Comparison of ENCODE assay signal across 8 cellular contexts in the genomic region with DNA sequence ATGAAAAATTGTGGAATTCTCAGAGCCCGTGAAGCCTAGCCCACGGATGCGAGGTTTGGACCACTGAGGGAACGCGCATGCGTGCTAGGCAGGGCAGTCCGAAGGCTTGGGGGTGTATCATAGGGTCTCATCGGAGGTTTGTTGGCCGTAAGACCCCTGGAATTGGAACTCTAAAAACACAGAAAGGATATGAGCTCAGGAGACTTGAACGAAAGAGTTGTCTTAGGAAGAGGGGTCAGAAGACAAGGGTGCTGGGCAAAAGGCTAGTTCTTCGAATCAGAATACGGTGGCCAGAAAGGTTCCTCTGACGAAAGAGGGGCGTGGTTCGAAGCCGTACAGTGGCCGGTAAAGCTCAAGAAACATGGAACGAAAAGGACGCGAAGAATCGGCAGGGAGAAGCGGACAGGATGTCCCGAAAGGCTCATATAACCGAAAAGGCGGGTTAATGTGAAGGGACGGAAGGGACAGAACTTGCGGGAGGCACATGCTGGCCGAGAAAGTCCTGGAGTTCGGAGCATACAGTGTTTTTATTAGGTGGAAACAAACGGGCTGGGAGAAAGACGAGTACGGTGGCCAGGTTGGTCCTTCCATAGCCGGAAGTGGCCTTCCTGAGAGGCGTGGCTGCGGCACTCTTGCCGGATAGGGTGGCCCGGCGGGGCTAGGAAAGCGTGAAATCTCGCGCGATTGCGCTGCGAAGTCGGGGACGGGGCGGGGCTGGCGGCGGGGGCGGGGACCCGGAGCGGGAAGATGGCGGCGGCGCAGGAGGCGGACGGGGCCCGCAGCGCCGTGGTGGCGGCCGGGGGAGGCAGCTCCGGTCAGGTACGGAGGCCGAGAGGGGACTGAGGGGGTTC. TPM values are rescaled to one million over a fixed set of nuclear protein-coding genes. Genes with fewer than 3 reads are reported as not detected.
DNase-seq lines count a peak whose midpoint lies in the region; ATAC-seq, FAIRE-seq and TF ChIP-seq lines count a peak whose summit lies in the region.

Gene CLPTM1 (plus strand): TSS at position 732 of the 851 bp plus-strand sequence. CDS start 16 bp downstream, at position 748.

- in situ Hi-C loops in Caki2 (cut with HindIII; ENCODE audit: low pct_unique_long_range_greater_than_20kb, low sequenced_read_pairs): no loop called here

- no peaks in the 10 kb centered on the region for H3K27me3 Mint-ChIP-seq in activated CD8-positive, alpha-beta memory T cell treated with anti-CD3 and anti-CD28 coated beads, Interleukin-2, amount 10 ng/mL, durations not matched to agents 7 days and 5 days

- peak within 1 kb of the TSS; percentile 94; the same call in 1 of the 2 replicates for H2BK12ac ChIP-seq in H1 (ENCODE audit: low read depth, low read length)
- H2BK12ac ChIP-seq in mesenchymal stem cell (ENCODE audit: low read length in 2 of 2): no peak within 1 kb of the TSS

- peaks cover 40% of the 10 kb centered on the region for H3K4me1 Mint-ChIP-seq in activated CD8-positive, alpha-beta memory T cell treated with anti-CD3 and anti-CD28 coated beads, Interleukin-2, amount 10 ng/mL, durations not matched to agents 7 days and 5 days

- H3K79me1 ChIP-seq in H1 (ENCODE audit: low read depth, low read length) (peaks cover 16% of the 10 kb centered on the region), mesenchymal stem cell (replicated peaks; ENCODE audit: low read length, poor library complexity, severe bottlenecking) (peaks cover 10% of the 10 kb centered on the region)

- peak within 1 kb of the TSS; percentile 85 for H3K4me3 Mint-ChIP-seq in activated CD8-positive, alpha-beta memory T cell treated with anti-CD3 and anti-CD28 coated beads, Interleukin-2, amount 10 ng/mL, durations not matched to agents 7 days and 5 days

- no peak within 1 kb of the TSS for H2BK20ac ChIP-seq in H1 (ENCODE audit: low read length)

- peaks cover 9% of the 10 kb centered on the region for H3K4me1 ChIP-seq in HUES48 (ENCODE audit: control insufficient read depth, insufficient read depth, low read length)
- H3K4me1 ChIP-seq in NT2/D1 (ENCODE audit: insufficient read depth, insufficient read length): peaks cover 5% of the 10 kb centered on the region
- H3K4me1 ChIP-seq in H1 (replicated peaks in 1 of 4; ENCODE audit: control insufficient read depth in 3 of 4, insufficient read depth in 4 of 4, low read length in 3 of 4): peaks cover 0 to 7% (median 6%) of the 10 kb centered on the region in 4 experiments; a peak in 6 of 7 replicates
- peaks cover 16% of the 10 kb centered on the region for H3K4me1 ChIP-seq in mesenchymal stem cell (ENCODE audit: control insufficient read depth, insufficient read depth, low read depth, low read length)

- H4K20me1 ChIP-seq in H1 (replicated peaks in 1 of 2; ENCODE audit: control insufficient read depth in 1 of 2, insufficient read depth in 2 of 2, low read length in 2 of 2): peaks cover 6 to 21% of the 10 kb centered on the region in 2 experiments

- H3K9ac ChIP-seq in HUES48 (ENCODE audit: low read depth, low read length) (peak within 1 kb of the TSS; percentile 86), NT2/D1 (ENCODE audit: insufficient read length, low read depth) (peak within 1 kb of the TSS; percentile 92), H1 (replicated peaks in 1 of 4; ENCODE audit: extremely low read depth in 1 of 4, low read depth in 3 of 4, low read length in 3 of 4) (peak within 1 kb of the TSS; percentile 85 to 97 (median 93)), mesenchymal stem cell (ENCODE audit: low read length) (peak within 1 kb of the TSS; percentile 94)

- H4K8ac ChIP-seq in H1 (ENCODE audit: extremely low read depth, insufficient read depth, low read length) (peak within 1 kb of the TSS; percentile 93), mesenchymal stem cell (ENCODE audit: low read length) (peak within 1 kb of the TSS; percentile 99)

- H4K91ac ChIP-seq in H1 (replicated peaks; ENCODE audit: insufficient read length, low read length) (peak within 1 kb of the TSS; percentile 39), mesenchymal stem cell (ENCODE audit: low read length) (peak within 1 kb of the TSS; percentile 94)

- peak within 1 kb of the TSS; percentile 88; the same call in 1 of the 2 replicates for H2BK15ac ChIP-seq in H1 (ENCODE audit: low read length)
- peak within 1 kb of the TSS; percentile 91 for H2BK15ac ChIP-seq in mesenchymal stem cell (ENCODE audit: low read depth, poor library complexity, severe bottlenecking)

- H3K9me3 ChIP-seq in HUES48 (ENCODE audit: control insufficient read depth, insufficient read depth, low read length) (no peaks in the 10 kb centered on the region), NT2/D1 (ENCODE audit: insufficient read depth, low read length) (no peaks in the 10 kb centered on the region), H1 (ENCODE audit: insufficient read depth in 2 of 2, low read depth in 1 of 2, low read length in 1 of 2) (no peaks in the 10 kb centered on the region), mesenchymal stem cell (ENCODE audit: control insufficient read depth, low read length) (no peaks in the 10 kb centered on the region)

- H2AFZ ChIP-seq in H1 (ENCODE audit: low read length) (peak within 1 kb of the TSS; percentile 99), mesenchymal stem cell (ENCODE audit: low read depth, low read length) (peak within 1 kb of the TSS; percentile 83)

- peaks cover 13% of the 10 kb centered on the region; the same call in 1 of the 2 replicates for H3K36me3 ChIP-seq in HUES48 (ENCODE audit: control insufficient read depth, insufficient read depth, low read length)
- peaks cover 6% of the 10 kb centered on the region for H3K36me3 ChIP-seq in NT2/D1 (ENCODE audit: insufficient read depth, insufficient read length, low read length)
- H3K36me3 ChIP-seq in H1 (ENCODE audit: control insufficient read depth in 2 of 4, insufficient read depth in 4 of 4, low read length in 3 of 4): no peaks in the 10 kb centered on the region
- H3K36me3 ChIP-seq in mesenchymal stem cell (ENCODE audit: control insufficient read depth in 1 of 2, insufficient read depth in 2 of 2, low read depth in 1 of 2, low read length in 2 of 2): peaks cover 8 to 19% of the 10 kb centered on the region in 2 experiments

- H3K4ac ChIP-seq in H1 (replicated peaks; ENCODE audit: insufficient read length, low read depth, low read length) (peak within 1 kb of the TSS; percentile 71), mesenchymal stem cell (ENCODE audit: low read depth in 1 of 2, low read length in 2 of 2) (peak within 1 kb of the TSS; percentile 76 to 86)

- peak within 1 kb of the TSS; percentile 78 to 84 for H3K4me2 ChIP-seq in H1 (ENCODE audit: insufficient read depth in 1 of 2, low read depth in 2 of 2, low read length in 2 of 2)
- peak within 1 kb of the TSS; percentile 94 for H3K4me2 ChIP-seq in mesenchymal stem cell (ENCODE audit: low read length, poor library complexity, severe bottlenecking)

- H3K23ac ChIP-seq in H1 (ENCODE audit: insufficient read length): no peak within 1 kb of the TSS
- peak within 1 kb of the TSS; percentile 15 to 65 for H3K23ac ChIP-seq in mesenchymal stem cell (ENCODE audit: low read length in 2 of 2)

- peak within 1 kb of the TSS; percentile 92 for H4K5ac ChIP-seq in H1 (ENCODE audit: insufficient read length, low read depth, low read length)

- H3K36me3 Mint-ChIP-seq in activated CD8-positive, alpha-beta memory T cell treated with anti-CD3 and anti-CD28 coated beads, Interleukin-2, amount 10 ng/mL, durations not matched to agents 7 days and 5 days: no peaks in the 10 kb centered on the region

- peak within 1 kb of the TSS; percentile 96 for H3K27ac ChIP-seq in HUES48 (ENCODE audit: low read depth, low read length)
- H3K27ac ChIP-seq in H1 (ENCODE audit: low read depth, low read length): peak within 1 kb of the TSS; percentile 96
- peak within 1 kb of the TSS; percentile 98 for H3K27ac ChIP-seq in mesenchymal stem cell (ENCODE audit: low read length, poor library complexity, severe bottlenecking)

- no peak for TF ChIP-seq RAD21 in H1 (IDR thresholded peaks at IDR 0.05 in 1 of 2, conservative IDR thresholded peaks at IDR 0.05 in 1 of 2; ENCODE audit: low read depth in 2 of 2, low read length in 2 of 2)

- TF ChIP-seq POLR2A in H1 (IDR thresholded peaks at IDR 0.05; ENCODE audit: control extremely low read depth in 1 of 2, low read depth in 2 of 2, low read length in 2 of 2): peak; percentile 97

- H2AK5ac ChIP-seq in H1 (ENCODE audit: low read depth, low read length): 0 out of 2 replicates have a peak within 1 kb of the TSS, but pooled peaks have one; percentile 16
- H2AK5ac ChIP-seq in mesenchymal stem cell (ENCODE audit: low read length, severe bottlenecking): peak within 1 kb of the TSS; percentile 33

- H3K18ac ChIP-seq in H1 (ENCODE audit: extremely low read depth, low read length) (peak within 1 kb of the TSS; percentile 95), mesenchymal stem cell (ENCODE audit: low read depth in 1 of 2, low read length in 2 of 2) (peak within 1 kb of the TSS; percentile 92 to 97)

- peak within 1 kb of the TSS; percentile 95 for H3K27ac Mint-ChIP-seq in activated CD8-positive, alpha-beta memory T cell treated with anti-CD3 and anti-CD28 coated beads, Interleukin-2, amount 10 ng/mL, durations not matched to agents 7 days and 5 days

- no peaks in the 10 kb centered on the region for H3K9me3 Mint-ChIP-seq in activated CD8-positive, alpha-beta memory T cell treated with anti-CD3 and anti-CD28 coated beads, Interleukin-2, amount 10 ng/mL, durations not matched to agents 7 days and 5 days (ENCODE audit: low read depth)

- H3K4me3 ChIP-seq in HUES48 (ENCODE audit: low read depth, low read length) (peak within 1 kb of the TSS; percentile 90), NT2/D1 (ENCODE audit: insufficient read length, low read depth) (peak within 1 kb of the TSS; percentile 94), H1 (ENCODE audit: extremely low read depth in 1 of 4, insufficient read depth in 2 of 4, low read depth in 3 of 4, low read length in 4 of 4) (peak within 1 kb of the TSS; percentile 68 to 95 (median 90)), mesenchymal stem cell (ENCODE audit: insufficient read depth in 1 of 2, low read depth in 1 of 2, low read length in 2 of 2) (peak within 1 kb of the TSS; percentile 92 to 97)

- H3K27me3 ChIP-seq in HUES48 (ENCODE audit: control insufficient read depth, insufficient read depth, low read length) (no peaks in the 10 kb centered on the region), NT2/D1 (ENCODE audit: insufficient read depth, insufficient read length) (no peaks in the 10 kb centered on the region), H1 (replicated peaks in 1 of 4; ENCODE audit: control insufficient read depth in 3 of 4, extremely low read depth in 1 of 4, insufficient read depth in 3 of 4, low read length in 3 of 4) (no peaks in the 10 kb centered on the region), mesenchymal stem cell (ENCODE audit: control insufficient read depth in 1 of 2, insufficient read depth in 1 of 2, low read length in 2 of 2) (no peaks in the 10 kb centered on the region)

- WGBS in H1 (ENCODE audit: extremely low coverage in 1 of 2, insufficient coverage in 1 of 2, insufficient read length in 1 of 2, insufficient replicate concordance in 2 of 2, low coverage in 1 of 2, low lambda C conversion rate in 2 of 2, missing lambda C conversion rate in 1 of 2), 2 experiments: 1% methylated on average over 51 of the region's 65 CpGs; no CpG with 5 or more reads in 1 of the 2 experiments
- WGBS in mesenchymal stem cell: 1% methylated on average over 50 of the region's 65 CpGs

- no peak within 1 kb of the TSS for H2BK120ac ChIP-seq in H1 (replicated peaks; ENCODE audit: low read depth, low read length)
- peak within 1 kb of the TSS; percentile 90 for H2BK120ac ChIP-seq in mesenchymal stem cell (ENCODE audit: low read depth, low read length)

- POLR2A ChIA-PET in H1 (lab: Charles Lee; ENCODE audit: partially characterized antibody): interaction anchor here (0.6 to 11.6 kb wide), 24 partner anchors 9 to 306 kb away, joined by 3 to 121 read pairs (median 4); partner anchors contain the start of genes APOC2, APOE, CLASRP and PPP1R37

- peaks cover 12% of the 10 kb centered on the region; the same call in 1 of the 2 replicates for H3K23me2 ChIP-seq in H1 (ENCODE audit: low read depth, low read length)

- TF ChIP-seq EP300 in H1 (IDR thresholded peaks at IDR 0.05; ENCODE audit: borderline replicate concordance in 1 of 2, low read depth in 2 of 2, low read length in 2 of 2): no peak

- peaks cover 29 to 48% of the 10 kb centered on the region in 2 experiments for H3K79me2 ChIP-seq in H1 (ENCODE audit: control insufficient read depth in 1 of 2, insufficient read depth in 2 of 2, low read length in 2 of 2)

- H3K56ac ChIP-seq in H1 (replicated peaks; ENCODE audit: insufficient read length, low read depth, low read length): peak within 1 kb of the TSS; percentile 40

- H3K14ac ChIP-seq in H1 (ENCODE audit: insufficient read length) (no peak within 1 kb of the TSS), mesenchymal stem cell (ENCODE audit: low read length in 2 of 2) (peak within 1 kb of the TSS in 1 of 2 experiments; percentile 82)

- FAIRE-seq in H1 (lab: Jason Lieb, UNC): peak; percentile 19

- H2BK5ac ChIP-seq in H1 (ENCODE audit: low read depth, low read length) (peak within 1 kb of the TSS; percentile 99), mesenchymal stem cell (ENCODE audit: low read depth, low read length, poor library complexity, severe bottlenecking) (peak within 1 kb of the TSS; percentile 71)

- DNase-seq in Caki2 (ENCODE audit: low read depth) (peak; percentile 98), NT2/D1 (ENCODE audit: low read depth, low spot score) (peak; percentile 88), H1 (ENCODE audit: low read depth in 1 of 2, low spot score in 2 of 2) (peak; percentile 83 to 93), mesenchymal stem cell (peak; percentile 98)
- DNase-seq in activated CD8-positive, alpha-beta memory T cell treated with anti-CD3 and anti-CD28 coated beads, Interleukin-2, amount 10 ng/mL, durations not matched to agents 7 days and 5 days: peak; percentile 98
- DNase-seq in stimulated activated CD8-positive, alpha-beta memory T cell treated with anti-CD3 and anti-CD28 coated beads, Interleukin-12 subunit alpha, Interleukin-12 subunit beta, amount 100 ng/mL, for 24 hours (ENCODE audit: extremely low read depth): peak; percentile 91

- ATAC-seq in GM21423 (IDR thresholded peaks at IDR 0.05; ENCODE audit: unreplicated experiment): peak; percentile 82
- ATAC-seq in activated CD8-positive, alpha-beta memory T cell treated with anti-CD3 and anti-CD28 coated beads, Interleukin-2, amount 10 ng/mL, durations not matched to agents 7 days and 5 days: peak; percentile 93

- TF ChIP-seq CTCF in H1 (IDR thresholded peaks at IDR 0.05; ENCODE audit: control extremely low read depth in 1 of 3, insufficient read depth in 1 of 3, low read depth in 1 of 3, low read length in 3 of 3): no peak

- CTCF ChIA-PET in activated CD8-positive, alpha-beta memory T cell treated with anti-CD3 and anti-CD28 coated beads, Interleukin-2, amount 10 ng/mL, durations not matched to agents 7 days and 5 days (lab: Charles Lee): interaction anchor here (0.6 to 2.9 kb wide), 8 partner anchors 11 to 266 kb away, joined by 3 to 13 read pairs (median 4); partner anchors contain the start of genes CLASRP and TRAPPC6A
- CTCF ChIA-PET in H1 (lab: Charles Lee; ENCODE audit: partially characterized antibody): interaction anchor here (0.6 to 8.3 kb wide), 3 partner anchors 38 to 231 kb away, joined by 3 to 201 read pairs (median 3); partner anchors contain the start of gene APOE

RNA-seq across cellular contexts. Expression of gene CLPTM1, which starts in this region (rescaled TPM):
- total RNA-seq in Caki2 (2014; rRNA removed; shearing (Covaris generic); ENCODE audit: low replicate concordance): 10.9 and 24.3 TPM in 2 replicates
- 10 to 100 TPM; 73.0 to 74.7 TPM for total RNA-seq in activated CD8-positive, alpha-beta memory T cell treated with anti-CD3 and anti-CD28 coated beads, Interleukin-2, amount 10 ng/mL, durations not matched to agents 7 days and 5 days
- total RNA-seq in H1 (2021; fragmentation: NEBNext Ultra II Directional; extraction: Animal tissue kit (Norgen Biotek cat#: 25700)): 84.8 and 95.8 TPM in 2 replicates
- 108 and 140 TPM in 2 replicates for polyA plus RNA-seq in H1 (2011; rRNA removed)
- polyA plus RNA-seq in H1 (2011; cell fraction: cytosol; rRNA removed): 52.8 TPM
- 188 TPM for polyA plus RNA-seq in H1 (2011; cell fraction: nucleus; rRNA removed)
- polyA plus RNA-seq in H1 (2012, experiment 1 of 2): 59.2 to 83.8 TPM (median 78.3 TPM) in 4 replicates
- polyA plus RNA-seq in H1 (2012, experiment 2 of 2): 79.9 TPM
- 131 TPM for polyA plus RNA-seq in H1 (2013, experiment 1 of 2)
- 127 TPM for polyA plus RNA-seq in H1 (2013, experiment 2 of 2)
- 81.2 and 108 TPM in 2 replicates for polyA minus RNA-seq in H1 (2011; rRNA and poly(A)+ RNA removed)
- 49.5 TPM for polyA minus RNA-seq in H1 (2011; cell fraction: cytosol; rRNA and poly(A)+ RNA removed)
- polyA minus RNA-seq in H1 (2011; cell fraction: nucleus; rRNA and poly(A)+ RNA removed): 46.5 TPM
- 97.6 TPM for polyA plus RNA-seq in mesenchymal stem cell (2013, experiment 1 of 2)
- 93.9 TPM for polyA plus RNA-seq in mesenchymal stem cell (2013, experiment 2 of 2)

Comparison
In these comparisons a context has a peak if more than half of its experiments do, and no peak if none do; other contexts are left out.
1. Peak in every context shown above with its lines: DNase-seq, ATAC-seq, H3K4me3 ChIP-seq and H3K27ac ChIP-seq.